15 cellular contexts compared by ENCODE assay signal in genomic region chr1:24981632-24982007, GRCh38. TPM values are rescaled to one million over a fixed set of nuclear protein-coding genes. Genes with fewer than 3 reads are reported as not detected.
DNase-seq lines count a peak whose midpoint lies in the region; ATAC-seq and TF ChIP-seq lines count a peak whose summit lies in the region.
"Had no signal": no experiment of that assay in that cellular context is flagged by ENCODE, and none has a peak within 500 bp of the region (broad histone marks: within the 10 kb centered on the region; RNA-seq: fewer than 3 reads in every experiment).

No MANE protein-coding gene starts in this region.

- H3K9me3 ChIP-seq in thymus (ENCODE audit: control insufficient read depth) (no peaks in the 10 kb centered on the region), vagina (no peaks in the 10 kb centered on the region)
- H3K9me3 ChIP-seq: colonic mucosa, Peyer's patch, psoas muscle had no signal

- H3K4me1 ChIP-seq in thymus (ENCODE audit: control insufficient read depth, insufficient read depth, low read length) = peaks cover 11% of the 10 kb centered on the region
- no peaks in the 10 kb centered on the region for H3K4me1 ChIP-seq in vagina
- H3K4me1 ChIP-seq: colonic mucosa, esophagus squamous epithelium, left ventricle myocardium inferior, psoas muscle had no signal

- TF ChIP-seq CTCF in vagina (IDR thresholded peaks at IDR 0.05) = no peak

- H3K4me3 ChIP-seq in thymus (ENCODE audit: low read length) (no peak overlapping the region), vagina (no peak overlapping the region)
- H3K4me3 ChIP-seq: colonic mucosa, esophagus squamous epithelium, left ventricle myocardium inferior, Peyer's patch, psoas muscle had no signal

- H3K36me3 Mint-ChIP-seq in activated T-cell treated with anti-CD3 and anti-CD28 coated beads, Interleukin-2, amount 50 U/mL, for 4 hours (ENCODE audit: insufficient read depth) = peaks cover 1% of the 10 kb centered on the region
- peaks cover 0 to 3% (median 0%) of the 10 kb centered on the region in 3 donors for H3K36me3 Mint-ChIP-seq in immature natural killer cell

- no peaks in the 10 kb centered on the region for H3K27me3 Mint-ChIP-seq in activated T-cell treated with anti-CD3 and anti-CD28 coated beads, Interleukin-2, amount 50 U/mL, for 4 hours (ENCODE audit: low read depth)
- H3K27me3 Mint-ChIP-seq in immature natural killer cell (ENCODE audit: low read depth in 3 of 3) = peaks cover 19 to 27% (median 23%) of the 10 kb centered on the region in 3 donors

- ATAC-seq in activated T-cell treated with anti-CD3 and anti-CD28 coated beads, Interleukin-2, amount 50 U/mL, for 4 hours = peak; percentile 56 to 71
- ATAC-seq: psoas muscle had no signal

- 59% methylated on average over 11 of the region's 11 CpGs for WGBS in thymus

- no peak for TF ChIP-seq POLR2A in vagina (IDR thresholded peaks at IDR 0.05)

- H3K27ac ChIP-seq in thymus (ENCODE audit: low read depth) = peak overlapping the region; percentile 2
- H3K27ac ChIP-seq in vagina = no peak overlapping the region
- H3K27ac ChIP-seq: colonic mucosa, esophagus squamous epithelium, left ventricle myocardium inferior, Peyer's patch, psoas muscle had no signal

- H3K27ac Mint-ChIP-seq in immature natural killer cell = peak overlapping the region in 1 of 6 donors; percentile 45

- H3K9me3 Mint-ChIP-seq in activated T-cell treated with anti-CD3 and anti-CD28 coated beads, Interleukin-2, amount 50 U/mL, for 4 hours = peaks cover 4% of the 10 kb centered on the region
- H3K9me3 Mint-ChIP-seq in immature natural killer cell = peaks cover 0 to 4% (median 2%) of the 10 kb centered on the region in 6 donors

- intact Hi-C loops in vagina (cut with DNase I) = no loop called here

- peaks cover 83% of the 10 kb centered on the region for H3K4me1 Mint-ChIP-seq in activated T-cell treated with anti-CD3 and anti-CD28 coated beads, Interleukin-2, amount 50 U/mL, for 4 hours (ENCODE audit: low read depth)
- H3K4me1 Mint-ChIP-seq in immature natural killer cell = peaks cover 37 to 57% of the 10 kb centered on the region in 2 donors

- H3K4me3 Mint-ChIP-seq in activated T-cell treated with anti-CD3 and anti-CD28 coated beads, Interleukin-2, amount 50 U/mL, for 4 hours = peak overlapping the region; percentile 12
- peak overlapping the region in 2 of 5 donors; percentile 61 to 62 for H3K4me3 Mint-ChIP-seq in immature natural killer cell

- no peaks in the 10 kb centered on the region for H3K36me3 ChIP-seq in thymus (ENCODE audit: control insufficient read depth, insufficient read depth)
- H3K36me3 ChIP-seq in vagina = no peaks in the 10 kb centered on the region
- H3K36me3 ChIP-seq: colonic mucosa, esophagus squamous epithelium, left ventricle myocardium inferior, Peyer's patch had no signal

- DNase-seq in stimulated activated CD4-positive, alpha-beta T cell treated with anti-CD3 and anti-CD28 coated beads, Interleukin-15, amount 100 ng/mL, for 24 hours = peak; percentile 64
- no peak for DNase-seq in stimulated activated CD4-positive, alpha-beta T cell treated with anti-CD3 and anti-CD28 coated beads, Interleukin-2, amount 100 ng/mL, for 48 hours
- DNase-seq in activated T-cell treated with anti-CD3 and anti-CD28 coated beads, Interleukin-2, amount 50 U/mL, for 4 hours = peak; percentile 57
- peak in 2 of 3 donors; percentile 20 to 58 for DNase-seq in immature natural killer cell
- no peak for DNase-seq in GM19238 (ENCODE audit: insufficient read length, low spot score)
- DNase-seq in vagina (ENCODE audit: extremely low spot score in 2 of 2) = no peak
- DNase-seq in islet precursor cell = no peak
- DNase-seq: anterior cingulate cortex, colonic mucosa, esophagus squamous epithelium, left ventricle myocardium inferior, Peyer's patch had no signal

- no peaks in the 10 kb centered on the region for H3K27me3 ChIP-seq in thymus (ENCODE audit: control insufficient read depth, insufficient read depth)
- no peaks in the 10 kb centered on the region for H3K27me3 ChIP-seq in vagina
- H3K27me3 ChIP-seq: colonic mucosa, Peyer's patch had no signal

RNA-seq across cellular contexts. Expression of gene RUNX3, which starts 51.5 kb away (rescaled TPM):
- total RNA-seq in activated T-cell treated with anti-CD3 and anti-CD28 coated beads, Interleukin-2, amount 50 U/mL, for 4 hours = 100 to 1,000 TPM; 236 to 264 (median 258) TPM
- polyA plus RNA-seq in immature natural killer cell = 100 to 1,000 TPM in 1 of 3 donors, 10 to 100 TPM in 2; 83.7 to 132 (median 93.2) TPM
- polyA plus RNA-seq in thymus = 13.6 TPM
- 4.2 TPM for total RNA-seq in vagina
- total RNA-seq: MCF 10A had no signal

Comparison
In these comparisons a context has a peak if more than half of its experiments do, and no peak if none do; other contexts are left out.
1. DNase-seq: peak in stimulated activated CD4-positive, alpha-beta T cell treated with anti-CD3 and anti-CD28 coated beads, Interleukin-15, amount 100 ng/mL, for 24 hours (single experiment), activated T-cell treated with anti-CD3 and anti-CD28 coated beads, Interleukin-2, amount 50 U/mL, for 4 hours (single experiment) and immature natural killer cell (2 of 3); none in stimulated activated CD4-positive, alpha-beta T cell treated with anti-CD3 and anti-CD28 coated beads, Interleukin-2, amount 100 ng/mL, for 48 hours (0 of 2), GM19238 (single experiment), vagina (0 of 2) and islet precursor cell (single experiment).
2. RNA of gene RUNX3, which starts 51.5 kb away (total RNA-seq): 236 to 264 TPM in activated T-cell treated with anti-CD3 and anti-CD28 coated beads, Interleukin-2, amount 50 U/mL, for 4 hours; 4.2 TPM in vagina (single experiment); every median in the first group is over 10 times any median in the second.